Comparison of ENCODE assay signal across 12 cellular contexts in genomic region chr3:59573911-59574310, GRCh38.
DNase-seq lines count a peak whose midpoint lies in the region; ATAC-seq and TF ChIP-seq lines count a peak whose summit lies in the region.
"Had no signal": no experiment of that assay in that cellular context is flagged by ENCODE, and none has a peak within 500 bp of the region (broad histone marks: within the 10 kb centered on the region; RNA-seq: fewer than 3 reads in every experiment).

No MANE protein-coding gene starts in this region.

- H2BK20ac ChIP-seq in IMR-90 (ENCODE audit: low read depth, low read length), result peak overlapping the region; percentile 92; the same call in 1 of the 2 replicates

- 0 out of 3 replicates have a peak overlapping the region, but pooled peaks have one; percentile 71 for H2BK15ac ChIP-seq in IMR-90 (ENCODE audit: low read depth, low read length)

- no peak for TF ChIP-seq RAD21 in IMR-90 (IDR thresholded peaks at IDR 0.05; ENCODE audit: low read length)

- BruUV-seq in IMR-90 (replicated peaks; lab: Mats Ljungman, UMichigan), result no TSS peak

- H4K5ac ChIP-seq in IMR-90 (ENCODE audit: low read depth, low read length), result 0 out of 2 replicates have a peak overlapping the region, but pooled peaks have one; percentile 67

- dilution Hi-C loops in IMR-90 (cut with HindIII; ENCODE audit: low sequenced_read_pairs, unreplicated experiment), result no loop called here

- peak overlapping the region; percentile 82; the same call in 1 of the 2 replicates for H3K4ac ChIP-seq in IMR-90 (ENCODE audit: low read depth, low read length)

- H4K20me1 ChIP-seq in IMR-90 (ENCODE audit: insufficient read depth, low read length), result no peaks in the 10 kb centered on the region

- no peaks in the 10 kb centered on the region for H3K36me3 Mint-ChIP-seq in type B pancreatic cell

- peaks cover 31% of the 10 kb centered on the region for H3K27me3 Mint-ChIP-seq in type B pancreatic cell

- no peak for TF ChIP-seq POLR2A in IMR-90 (IDR thresholded peaks at IDR 0.05; ENCODE audit: low read depth, low read length)
- no peak for TF ChIP-seq POLR2A in body of pancreas (IDR thresholded peaks at IDR 0.05)

- H3K4me1 Mint-ChIP-seq in type B pancreatic cell (ENCODE audit: unreplicated experiment), result no peaks in the 10 kb centered on the region

- H3K27me3 ChIP-seq in IMR-90 (ENCODE audit: control insufficient read depth, insufficient read depth, low read length) (no peaks in the 10 kb centered on the region), body of pancreas (no peaks in the 10 kb centered on the region), HAP-1 (ENCODE audit: low read depth) (peaks cover 4% of the 10 kb centered on the region; the same call in 1 of the 2 replicates)

- H3K9ac ChIP-seq in IMR-90 (ENCODE audit: low read depth, low read length), result no peak overlapping the region

- H3K18ac ChIP-seq in IMR-90 (ENCODE audit: low read depth, low read length), result no peak overlapping the region

- no peak overlapping the region for H2BK5ac ChIP-seq in IMR-90 (ENCODE audit: low read depth, low read length, poor library complexity, severe bottlenecking)

- intact Hi-C loops in IMR-90 (cut with micrococcal nuclease) (loop anchor here (2.0 to 10.0 kb wide), 4 partner anchors 579 to 1001 kb away; no protein-coding TSS in a partner anchor), body of pancreas (cut with DNase I) (no loop called here)

- TF ChIP-seq CTCF in IMR-90 (conservative IDR thresholded peaks at IDR 0.05; ENCODE audit: low read depth, low read length) (no peak), body of pancreas (IDR thresholded peaks at IDR 0.05) (no peak), type B pancreatic cell (conservative IDR thresholded peaks at IDR 0.05) (no peak)

- no peak overlapping the region for H3K56ac ChIP-seq in IMR-90 (ENCODE audit: extremely low read depth, insufficient read depth, low read length)

- DNase-seq in IMR-90 (peak; percentile 88), body of pancreas (peak in 3 of 4 donors; percentile 12 to 21 (median 13)), hepatic stellate cell (ENCODE audit: low spot score) (peak; percentile 16), substantia nigra (lab: John Stamatoyannopoulos, UW) (peak in 46 of 49 donors; percentile 2 to 84 (median 56)), NCI-H1436 treated with DMSO at 0.1 percent for 48 hours (lab: John Stamatoyannopoulos, UW) (no peak), NCI-H2029 treated with DMSO at 0.1 percent for 48 hours (lab: John Stamatoyannopoulos, UW) (no peak), type B pancreatic cell (ENCODE audit: extremely low spot score, unreplicated experiment) (no peak), HAP-1 (ENCODE audit: low spot score in 2 of 2) (no peak)
- DNase-seq: activated CD4-positive, alpha-beta T cell treated with anti-CD3 and anti-CD28 coated beads, Interleukin-2, amount 50 U/mL, for 48 hours; spleen; stimulated activated naive CD4-positive, alpha-beta T cell treated with Interleukin-2 at 50 U/mL for 16 hours had no signal

- no peak overlapping the region for H3K27ac Mint-ChIP-seq in type B pancreatic cell

- CTCF ChIA-PET in IMR-90 (lab: Yijun Ruan, JAX), result interaction anchor here (0.5 kb wide), 1 partner anchor 239 kb away, joined by 3 read pairs; no protein-coding TSS in a partner anchor

- no peaks in the 10 kb centered on the region for H3K9me3 ChIP-seq in IMR-90 (ENCODE audit: control insufficient read depth, insufficient read depth, low read length)
- no peaks in the 10 kb centered on the region for H3K9me3 ChIP-seq in body of pancreas
- no peaks in the 10 kb centered on the region for H3K9me3 ChIP-seq in HAP-1
- H3K9me3 ChIP-seq: spleen had no signal

- H2AK5ac ChIP-seq in IMR-90 (ENCODE audit: low read depth, low read length), result no peak overlapping the region

- no peak overlapping the region for H3K14ac ChIP-seq in IMR-90 (replicated peaks; ENCODE audit: low read depth, low read length)

- H3K4me1 ChIP-seq in IMR-90 (ENCODE audit: control insufficient read depth, insufficient read depth, low read length) (peaks cover 9% of the 10 kb centered on the region), body of pancreas (peaks cover 6% of the 10 kb centered on the region), HAP-1 (no peaks in the 10 kb centered on the region)

- H4K8ac ChIP-seq in IMR-90 (ENCODE audit: low read depth in 2 of 2, low read length in 2 of 2), result peak overlapping the region; percentile 63 to 75; a peak in 1 of 4 replicates

- H3K36me3 ChIP-seq in IMR-90 (ENCODE audit: control insufficient read depth, insufficient read depth, low read length) (no peaks in the 10 kb centered on the region), body of pancreas (replicated peaks in 1 of 2; ENCODE audit: insufficient read depth in 1 of 2, low read depth in 2 of 2) (no peaks in the 10 kb centered on the region), HAP-1 (replicated peaks) (no peaks in the 10 kb centered on the region)
- H3K36me3 ChIP-seq: spleen had no signal

- H3K27ac ChIP-seq in IMR-90 (ENCODE audit: insufficient read depth, low read length) (no peak overlapping the region), body of pancreas (no peak overlapping the region), substantia nigra (ENCODE audit: low read depth, low read length, poor library complexity, severe bottlenecking) (peak overlapping the region; percentile 82)
- H3K27ac ChIP-seq: coronary artery, spleen had no signal

- no peak overlapping the region for H2AK9ac ChIP-seq in IMR-90 (replicated peaks; ENCODE audit: low read depth, low read length, poor library complexity)

- H2AFZ ChIP-seq in IMR-90 (replicated peaks; ENCODE audit: low read length, poor library complexity), result no peak overlapping the region

- no peak overlapping the region for H3K23ac ChIP-seq in IMR-90 (ENCODE audit: low read depth, low read length)

- peak overlapping the region; percentile 85; the same call in 1 of the 2 replicates for H4K91ac ChIP-seq in IMR-90 (ENCODE audit: insufficient read depth, low read depth, low read length)

- WGBS in IMR-90 (ENCODE audit: extremely low coverage in 2 of 2, insufficient read length in 1 of 2), 2 experiments, result no CpG with 5 or more reads among the region's 4 CpGs
- 16 to 20% methylated on average over 4 of the region's 4 CpGs for WGBS in body of pancreas, 2 donors

- peak overlapping the region; percentile 17; the same call in 1 of the 2 replicates for H2BK120ac ChIP-seq in IMR-90 (ENCODE audit: low read depth, low read length)

- peaks cover 6% of the 10 kb centered on the region; the same call in 1 of the 2 replicates for H3K9me1 ChIP-seq in IMR-90 (ENCODE audit: insufficient read depth, low read length)

- in situ Hi-C loops in IMR-90 (cut with MboI; ENCODE audit: low sequenced_read_pairs), result loop anchor here (5.0 to 25.0 kb wide), 3 partner anchors 288 to 587 kb away; no protein-coding TSS in a partner anchor
- in situ Hi-C loops in HAP-1 (cut with MboI; ENCODE audit: low sequenced_read_pairs), result loop anchor here (10.0 kb wide), 1 partner anchor 281 kb away; no protein-coding TSS in a partner anchor

- no peaks in the 10 kb centered on the region for H3K79me1 ChIP-seq in IMR-90 (ENCODE audit: low read depth in 1 of 2, low read length in 2 of 2)

- H3K9me3 Mint-ChIP-seq in type B pancreatic cell, result no peaks in the 10 kb centered on the region

- H3K4me3 ChIP-seq in IMR-90 (ENCODE audit: insufficient read depth, low read depth, low read length) (no peak overlapping the region), body of pancreas (no peak overlapping the region), HAP-1 (no peak overlapping the region)
- H3K4me3 ChIP-seq: coronary artery, spleen had no signal

- no peak overlapping the region for H3K4me2 ChIP-seq in IMR-90 (ENCODE audit: low read depth, low read length)

- no peak overlapping the region for H3K4me3 Mint-ChIP-seq in type B pancreatic cell

- ATAC-seq in IMR-90 (ENCODE audit: low read depth) (peak; percentile 75), body of pancreas (no peak)

- POLR2A ChIA-PET in IMR-90 (lab: Charles Lee; ENCODE audit: unreplicated experiment), result no interaction called here

TF ChIP-seq in IMR-90, 13 proteins besides CTCF, POLR2A, EP300 and RAD21:
- TF ChIP-seq CEBPB (IDR thresholded peaks at IDR 0.05; ENCODE audit: low read depth, low read length), result peak; percentile 88
- peak; percentile 49; the same call in 1 of the 2 replicates for TF ChIP-seq FOS (IDR thresholded peaks at IDR 0.05; ENCODE audit: low read depth, low read length)
- no peak for TF ChIP-seq NFE2L2 (IDR thresholded peaks at IDR 0.05; ENCODE audit: low read depth, low read length)
- TF ChIP-seq BHLHE40 (IDR thresholded peaks at IDR 0.05; ENCODE audit: low read depth, low read length), result peak; percentile 58; the same call in 1 of the 2 replicates
- no peak for TF ChIP-seq RFX5 (IDR thresholded peaks at IDR 0.05; ENCODE audit: low read depth, low read length)
TF ChIP-seq in IMR-90: peak in this region for 3.

Comparison
In these comparisons a context has a peak if more than half of its experiments do, and no peak if none do; other contexts are left out.
1. DNase-seq: peak in IMR-90 (single experiment), body of pancreas (3 of 4), hepatic stellate cell (single experiment) and substantia nigra (46 of 49); none in NCI-H1436 treated with DMSO at 0.1 percent for 48 hours (single experiment), NCI-H2029 treated with DMSO at 0.1 percent for 48 hours (single experiment), type B pancreatic cell (single experiment) and HAP-1 (0 of 2).